ENCODE assay signal across 19 cellular contexts in the genomic region with DNA sequence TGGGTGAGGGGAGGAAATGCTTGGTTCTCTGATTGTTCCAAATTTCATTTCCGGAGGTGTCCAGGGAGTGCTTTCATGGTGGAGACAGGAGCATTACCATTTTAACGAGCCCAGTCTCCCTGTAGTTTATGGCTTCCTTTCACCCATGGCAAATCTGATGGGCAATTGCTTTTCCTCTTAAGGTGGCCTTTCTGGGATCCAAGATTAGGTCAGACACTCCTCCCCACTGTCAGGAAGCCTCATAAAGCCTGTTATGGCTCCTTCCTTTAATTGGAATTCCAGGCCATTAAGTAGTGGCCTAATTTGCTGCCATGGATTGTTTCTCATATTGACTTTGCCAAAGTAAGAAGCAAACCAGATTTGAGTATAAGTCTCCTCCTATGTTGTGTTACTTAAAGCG.
DNase-seq lines count a peak whose midpoint lies in the region; ATAC-seq, FAIRE-seq and TF ChIP-seq lines count a peak whose summit lies in the region.
"Had no signal": no experiment of that assay in that cellular context is flagged by ENCODE, and none has a peak within 500 bp of the region (broad histone marks: within the 10 kb centered on the region; RNA-seq: fewer than 3 reads in every experiment).

No MANE protein-coding gene starts in this region.

- WGBS in K562 (ENCODE audit: insufficient coverage, low coverage, missing lambda C conversion rate) = 25% methylated on average over 3 of the region's 3 CpGs

- H3K4me3 Mint-ChIP-seq in GM23338 (no peak overlapping the region), neural crest cell (no peak overlapping the region)
- H3K4me3 Mint-ChIP-seq: CD14-positive monocyte; CD4-positive, alpha-beta memory T cell; IgD-negative memory B cell had no signal

- H3K27me3 Mint-ChIP-seq in GM23338 (ENCODE audit: insufficient read depth, low read depth, poor library complexity) = no peaks in the 10 kb centered on the region
- H3K27me3 Mint-ChIP-seq in neural crest cell (ENCODE audit: low read depth) = no peaks in the 10 kb centered on the region

- 0 out of 2 replicates have a peak, but pooled peaks cover 6% of the 10 kb centered on the region for H3K9me2 ChIP-seq in GM23338 (ENCODE audit: insufficient read depth)
- H3K9me2 ChIP-seq in Loucy (replicated peaks; ENCODE audit: low read depth, low read length) = no peaks in the 10 kb centered on the region

- FAIRE-seq in K562 (lab: Jason Lieb, UNC) = no peak
- FAIRE-seq: GM19239, HepG2 had no signal

- ATAC-seq in GM23338 (no peak), K562 (no peak), GM18519 (IDR thresholded peaks at IDR 0.05; ENCODE audit: low FRiP score, unreplicated experiment) (no peak), HG03095 (IDR thresholded peaks at IDR 0.05; ENCODE audit: unreplicated experiment) (no peak)

- no peaks in the 10 kb centered on the region for H3K27me3 ChIP-seq in GM23338 (ENCODE audit: insufficient read depth)
- no peaks in the 10 kb centered on the region for H3K27me3 ChIP-seq in Loucy (ENCODE audit: insufficient read depth, low read length, poor library complexity, severe bottlenecking)
- H3K27me3 ChIP-seq in K562 (ENCODE audit: control insufficient read depth in 2 of 2, insufficient read depth in 2 of 2, low read length in 2 of 2) = no peaks in the 10 kb centered on the region

- TF ChIP-seq RAD21 in K562 (CRISPR knock-in tag; conservative IDR thresholded peaks at IDR 0.05 in 1 of 2, IDR thresholded peaks at IDR 0.05 in 1 of 2) = no peak

- no TSS peak for BruUV-seq in K562 (replicated peaks; lab: Mats Ljungman, UMichigan)

- no peak for TF ChIP-seq CTCF in GM23338 (conservative IDR thresholded peaks at IDR 0.05; ENCODE audit: low read depth in 2 of 2)
- TF ChIP-seq CTCF in Loucy (conservative IDR thresholded peaks at IDR 0.05; ENCODE audit: low read length) = no peak
- TF ChIP-seq CTCF in K562 (IDR thresholded peaks at IDR 0.05 in 2 of 3, conservative IDR thresholded peaks at IDR 0.05 in 1 of 3; ENCODE audit: insufficient read depth in 2 of 3, low read depth in 1 of 3, low read length in 3 of 3) = no peak
- TF ChIP-seq CTCF in neural crest cell (conservative IDR thresholded peaks at IDR 0.05) = no peak

- H3K79me2 ChIP-seq in GM23338 (replicated peaks; ENCODE audit: insufficient read depth) (no peaks in the 10 kb centered on the region), Loucy (ENCODE audit: insufficient read depth, low read length) (no peaks in the 10 kb centered on the region), K562 (ENCODE audit: control insufficient read depth, insufficient read depth, low read length) (no peaks in the 10 kb centered on the region)

- no peak for TF ChIP-seq POLR2A in K562 (conservative IDR thresholded peaks at IDR 0.05)

- in situ Hi-C loops in K562 (cut with MboI) = no loop called here

- no peak for DNase-seq in GM23338 (ENCODE audit: low spot score)
- no peak for DNase-seq in K562 (ENCODE audit: extremely low read depth in 1 of 4, low spot score in 3 of 4)
- no peak for DNase-seq in neural crest cell (ENCODE audit: low read depth, low spot score)
- no peak for DNase-seq in RKO (ENCODE audit: low spot score)
- DNase-seq: ACHN; AML-193; CD4-positive, alpha-beta memory T cell; DMS153; DMS79 treated with DMSO at 0.1 percent for 48 hours; GF-D8; KG1 had no signal

- H2AFZ ChIP-seq in GM23338 (0 out of 2 replicates have a peak overlapping the region, but pooled peaks have one; percentile 19), Loucy (ENCODE audit: low read length) (no peak overlapping the region), K562 (ENCODE audit: low read depth, low read length) (peak overlapping the region; percentile 11; the same call in 1 of the 2 replicates)

- H3K36me3 Mint-ChIP-seq in GM23338 (ENCODE audit: low read depth) (no peaks in the 10 kb centered on the region), neural crest cell (ENCODE audit: low read depth) (no peaks in the 10 kb centered on the region)
- H3K36me3 Mint-ChIP-seq: CD14-positive monocyte; CD4-positive, alpha-beta memory T cell; IgD-negative memory B cell had no signal

- TF ChIP-seq EP300 in K562 (IDR thresholded peaks at IDR 0.05; ENCODE audit: low read length) = no peak

- no peak overlapping the region for H3K4me3 ChIP-seq in GM23338
- no peak overlapping the region for H3K4me3 ChIP-seq in Loucy (ENCODE audit: low read length, poor library complexity, severe bottlenecking)
- H3K4me3 ChIP-seq in K562 = no peak overlapping the region
- H3K4me3 ChIP-seq: HAP-1 had no signal

- POLR2A ChIA-PET in K562 (lab: Yijun Ruan, JAX) = no interaction called here

- H3K4me1 Mint-ChIP-seq in GM23338 (peaks cover 8% of the 10 kb centered on the region), neural crest cell (no peaks in the 10 kb centered on the region)
- H3K4me1 Mint-ChIP-seq: CD14-positive monocyte; CD4-positive, alpha-beta memory T cell had no signal

- H3K4me1 ChIP-seq in GM23338 (ENCODE audit: insufficient read depth) = 0 out of 2 replicates have a peak, but pooled peaks cover 6% of the 10 kb centered on the region
- peaks cover 37% of the 10 kb centered on the region for H3K4me1 ChIP-seq in Loucy (ENCODE audit: insufficient read depth, low read length, poor library complexity, severe bottlenecking)
- peaks cover 0 to 11% of the 10 kb centered on the region in 2 experiments; a peak in 2 of 5 replicates for H3K4me1 ChIP-seq in K562 (replicated peaks in 1 of 2; ENCODE audit: control insufficient read depth in 2 of 2, insufficient read depth in 2 of 2, low read length in 2 of 2)

- H3K27ac Mint-ChIP-seq in GM23338 (no peak overlapping the region), neural crest cell (ENCODE audit: unreplicated experiment) (peak overlapping the region; percentile 24)
- H3K27ac Mint-ChIP-seq: CD14-positive monocyte; CD4-positive, alpha-beta memory T cell; IgD-negative memory B cell had no signal

- intact Hi-C loops in K562 (cut with micrococcal nuclease) = loop anchor here (10.0 kb wide), 1 partner anchor 149 kb away; no protein-coding TSS in a partner anchor

- H3K36me3 ChIP-seq in GM23338 (ENCODE audit: insufficient read depth) = no peaks in the 10 kb centered on the region
- H3K36me3 ChIP-seq in Loucy (ENCODE audit: insufficient read depth, low read length) = no peaks in the 10 kb centered on the region
- no peaks in the 10 kb centered on the region; the same call in 2 of the 3 replicates for H3K36me3 ChIP-seq in K562 (ENCODE audit: control insufficient read depth, insufficient read depth, low read length)
- H3K36me3 ChIP-seq: HAP-1 had no signal

- H3K27ac ChIP-seq in GM23338 (ENCODE audit: low read depth) = no peak overlapping the region
- H3K27ac ChIP-seq in K562 (ENCODE audit: extremely low read depth, low read depth, low read length) = no peak overlapping the region

- no peaks in the 10 kb centered on the region for H4K20me1 ChIP-seq in GM23338 (replicated peaks; ENCODE audit: insufficient read depth)
- no peaks in the 10 kb centered on the region for H4K20me1 ChIP-seq in Loucy (ENCODE audit: insufficient read depth, low read length, poor library complexity, severe bottlenecking)
- no peaks in the 10 kb centered on the region for H4K20me1 ChIP-seq in K562 (replicated peaks; ENCODE audit: control insufficient read depth, insufficient read depth, low read length)

- H3K9me3 ChIP-seq in Loucy (ENCODE audit: insufficient read depth, low read depth, low read length) (no peaks in the 10 kb centered on the region), K562 (replicated peaks; ENCODE audit: control insufficient read depth, insufficient read depth, low read depth, low read length) (no peaks in the 10 kb centered on the region)
- H3K9me3 ChIP-seq: HAP-1 had no signal

- H3K4me2 ChIP-seq in GM23338 = 0 out of 2 replicates have a peak overlapping the region, but pooled peaks have one; percentile 36
- H3K4me2 ChIP-seq in Loucy (ENCODE audit: low read depth, low read length, poor library complexity, severe bottlenecking) = peak overlapping the region; percentile 14
- no peak overlapping the region for H3K4me2 ChIP-seq in K562 (ENCODE audit: insufficient read depth, low read length)

- H3K9me3 Mint-ChIP-seq in GM23338 (no peaks in the 10 kb centered on the region), neural crest cell (no peaks in the 10 kb centered on the region)
- H3K9me3 Mint-ChIP-seq: CD4-positive, alpha-beta memory T cell; IgD-negative memory B cell had no signal

- H3K9ac ChIP-seq in Loucy (ENCODE audit: low read depth, low read length, poor library complexity, severe bottlenecking) (no peak overlapping the region), K562 (ENCODE audit: insufficient read depth in 1 of 2, low read depth in 2 of 2, low read length in 2 of 2) (no peak overlapping the region)

- H3F3A ChIP-seq in GM23338 (replicated peaks; ENCODE audit: low read depth) (no peaks in the 10 kb centered on the region), Loucy (ENCODE audit: low read depth) (no peaks in the 10 kb centered on the region)

- no peaks in the 10 kb centered on the region for H3K9me1 ChIP-seq in K562 (ENCODE audit: control insufficient read depth, insufficient read depth, low read length)

- CTCF ChIA-PET in K562 (lab: Yijun Ruan, JAX; ENCODE audit: low intra/inter-chr PET ratio) = interaction anchor here (1.8 kb wide), 1 partner anchor 59 kb away, joined by 5 read pairs; no protein-coding TSS in a partner anchor

TF ChIP-seq in GM23338, 12 proteins besides CTCF, POLR2A, EP300 and RAD21 (continues in another document):
- no peak for TF ChIP-seq NANOG (IDR thresholded peaks at IDR 0.05; ENCODE audit: borderline replicate concordance)
- TF ChIP-seq ZNF331 (CRISPR knock-in tag; IDR thresholded peaks at IDR 0.05; ENCODE audit: low read depth) = no peak
- TF ChIP-seq CREB1 (CRISPR knock-in tag; IDR thresholded peaks at IDR 0.05; ENCODE audit: low read depth) = no peak

TF ChIP-seq in K562, 482 proteins besides CTCF, POLR2A, EP300 and RAD21 (continues in another document):
- TF ChIP-seq TRIM28 (IDR thresholded peaks at IDR 0.05) = no peak
- no peak for TF ChIP-seq BDP1 (IDR thresholded peaks at IDR 0.05; ENCODE audit: insufficient read depth, insufficient read length)
- no peak for TF ChIP-seq EGR1 (conservative IDR thresholded peaks at IDR 0.05)
- TF ChIP-seq, protein P1, sequence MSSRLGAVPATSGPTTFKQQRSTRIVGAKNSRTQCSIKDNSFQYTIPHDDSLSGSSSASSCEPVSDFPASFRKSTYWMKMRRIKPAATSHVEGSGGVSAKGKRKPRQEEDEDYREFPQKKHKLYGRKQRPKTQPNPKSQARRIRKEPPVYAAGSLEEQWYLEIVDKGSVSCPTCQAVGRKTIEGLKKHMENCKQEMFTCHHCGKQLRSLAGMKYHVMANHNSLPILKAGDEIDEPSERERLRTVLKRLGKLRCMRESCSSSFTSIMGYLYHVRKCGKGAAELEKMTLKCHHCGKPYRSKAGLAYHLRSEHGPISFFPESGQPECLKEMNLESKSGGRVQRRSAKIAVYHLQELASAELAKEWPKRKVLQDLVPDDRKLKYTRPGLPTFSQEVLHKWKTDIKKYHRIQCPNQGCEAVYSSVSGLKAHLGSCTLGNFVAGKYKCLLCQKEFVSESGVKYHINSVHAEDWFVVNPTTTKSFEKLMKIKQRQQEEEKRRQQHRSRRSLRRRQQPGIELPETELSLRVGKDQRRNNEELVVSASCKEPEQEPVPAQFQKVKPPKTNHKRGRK (tag; IDR thresholded peaks at IDR 0.05) = no peak
- no peak for TF ChIP-seq ZNF695 (CRISPR knock-in tag; IDR thresholded peaks at IDR 0.05)
- no peak for TF ChIP-seq ZNF57 (CRISPR knock-in tag; IDR thresholded peaks at IDR 0.05)
